Comparison of ENCODE assay signal across 8 cellular contexts in the genomic region with DNA sequence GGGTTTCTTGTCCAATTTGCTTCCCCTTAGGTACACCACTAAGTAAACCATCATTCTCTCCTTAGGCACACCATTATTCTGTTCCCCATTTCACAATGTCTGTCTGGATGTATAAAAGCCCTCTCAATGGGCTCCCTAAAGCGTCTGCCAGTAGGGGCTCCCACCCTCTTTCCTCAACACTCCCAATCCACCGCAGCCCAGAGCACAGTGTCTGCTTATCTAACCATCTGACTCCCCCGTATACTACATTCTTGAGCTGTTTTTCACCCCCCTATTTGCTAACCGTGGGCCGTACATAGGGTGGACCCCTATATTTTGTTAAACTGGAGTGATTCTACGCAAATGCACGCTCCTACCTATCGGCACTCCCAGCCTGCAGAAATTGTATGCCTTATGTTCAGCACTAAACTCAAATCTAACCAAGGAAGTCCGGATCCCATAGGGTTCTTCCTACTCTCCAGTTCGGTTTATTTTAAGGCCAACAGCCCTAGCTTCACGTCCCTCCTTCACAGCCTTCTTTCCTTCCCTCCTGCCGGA. TPM values are rescaled to one million over a fixed set of nuclear protein-coding genes. Genes with fewer than 3 reads are reported as not detected.
DNase-seq lines count a peak whose midpoint lies in the region; ATAC-seq and TF ChIP-seq lines count a peak whose summit lies in the region.

No MANE protein-coding gene starts in this region.

- peaks cover 5% of the 10 kb centered on the region for H3K27me3 ChIP-seq in DOHH2 (ENCODE audit: control insufficient read depth, low read length)

- no peaks in the 10 kb centered on the region; the same call in 1 of the 2 replicates for H4K20me1 ChIP-seq in DOHH2 (ENCODE audit: control insufficient read depth, insufficient read depth, low read depth, low read length)

- H3K27me3 Mint-ChIP-seq in naive B cell, result peaks cover 0 to 4% (median 0%) of the 10 kb centered on the region in 3 donors

- peak overlapping the region; percentile 83 for H3K4me3 ChIP-seq in DOHH2 (ENCODE audit: low read length)
- peak overlapping the region; percentile 82 for H3K4me3 ChIP-seq in Jurkat, Clone E6-1 (ENCODE audit: low read length)

- H3K4me3 Mint-ChIP-seq in naive B cell, result peak overlapping the region; percentile 94 to 98 (median 96)

- H3K79me2 ChIP-seq in DOHH2 (ENCODE audit: control insufficient read depth, low read length), result peaks cover 39% of the 10 kb centered on the region

- peaks cover 23% of the 10 kb centered on the region for H3K4me1 ChIP-seq in DOHH2 (ENCODE audit: control insufficient read depth, low read length)

- H3K9me3 ChIP-seq in DOHH2 (ENCODE audit: control insufficient read depth, insufficient read depth, low read length), result no peaks in the 10 kb centered on the region

- ATAC-seq in GM19455 (IDR thresholded peaks at IDR 0.05; ENCODE audit: unreplicated experiment) (peak; percentile 16), naive B cell (ENCODE audit: low read depth in 2 of 2) (peak; percentile 20 to 22), HG03457 (IDR thresholded peaks at IDR 0.05; ENCODE audit: unreplicated experiment) (no peak)

- H3K9me3 Mint-ChIP-seq in naive B cell, result no peaks in the 10 kb centered on the region

- peaks cover 35% of the 10 kb centered on the region for H3K36me3 ChIP-seq in DOHH2 (ENCODE audit: control insufficient read depth, low read length)

- no peaks in the 10 kb centered on the region for H3K9me2 ChIP-seq in DOHH2 (replicated peaks; ENCODE audit: control insufficient read depth, low read length)

- H3F3A ChIP-seq in DOHH2 (ENCODE audit: control insufficient read depth, insufficient read depth), result no peaks in the 10 kb centered on the region

- DNase-seq in Jurkat, Clone E6-1 (ENCODE audit: low read depth, low spot score), result peak; percentile 51
- DNase-seq in SKM-1 (lab: John Stamatoyannopoulos, UW; ENCODE audit: unreplicated experiment) (peak; percentile 48), epidermal melanocyte (ENCODE audit: insufficient read length, low spot score) (peak; percentile 30), naive B cell (no peak), COLO829 (ENCODE audit: low spot score) (no peak)

- H3K4me1 Mint-ChIP-seq in naive B cell, result peaks cover 31 to 37% (median 33%) of the 10 kb centered on the region in 3 donors

- H3K27ac ChIP-seq in DOHH2 (ENCODE audit: low read depth, low read length), result peak overlapping the region; percentile 37

- no peaks in the 10 kb centered on the region for H3K36me3 Mint-ChIP-seq in naive B cell

- peak overlapping the region; percentile 95 to 99 (median 98) for H3K27ac Mint-ChIP-seq in naive B cell

- peak overlapping the region; percentile 84 for H3K4me2 ChIP-seq in DOHH2 (ENCODE audit: low read length)

- peak; percentile 27 for TF ChIP-seq CTCF in DOHH2 (IDR thresholded peaks at IDR 0.05; ENCODE audit: low read depth, low read length, poor library complexity, severe bottlenecking)

RNA-seq across cellular contexts. Expression of gene PSMD3, which starts 0.7 kb away (rescaled TPM):
- polyA plus RNA-seq in Jurkat, Clone E6-1 (2012; ENCODE audit: insufficient read depth, insufficient read length), result 227 TPM
- 10 to 100 TPM; 48.1 to 62.4 (median 52.3) TPM for polyA plus RNA-seq in naive B cell (ENCODE audit: low read depth in 6 of 6)

RNA-seq across cellular contexts. Expression of gene GSDMA, which starts 17.1 kb away (rescaled TPM):
- polyA plus RNA-seq in Jurkat, Clone E6-1 (2012; ENCODE audit: insufficient read depth, insufficient read length), result not detected
- polyA plus RNA-seq in naive B cell (ENCODE audit: low read depth in 6 of 6), result under 1 TPM in 2 of 6 donors, not detected in 4; 0.19 to 0.21 TPM

RNA-seq across cellular contexts. Expression of gene CSF3, which starts 35.3 kb away (rescaled TPM):
- not detected for polyA plus RNA-seq in Jurkat, Clone E6-1 (2012; ENCODE audit: insufficient read depth, insufficient read length)
- not detected for polyA plus RNA-seq in naive B cell (ENCODE audit: low read depth in 6 of 6)

RNA-seq across cellular contexts. Expression of gene LRRC3C, which starts 52.4 kb away (rescaled TPM):
- not detected for polyA plus RNA-seq in Jurkat, Clone E6-1 (2012; ENCODE audit: insufficient read depth, insufficient read length)
- not detected for polyA plus RNA-seq in naive B cell (ENCODE audit: low read depth in 6 of 6)

RNA-seq across cellular contexts. Expression of gene ORMDL3, which starts 52.5 kb away (rescaled TPM):
- 88.5 TPM for polyA plus RNA-seq in Jurkat, Clone E6-1 (2012; ENCODE audit: insufficient read depth, insufficient read length)
- 100 to 1,000 TPM in 3 of 6 donors, 10 to 100 TPM in 3; 71.8 to 181 (median 95.9) TPM for polyA plus RNA-seq in naive B cell (ENCODE audit: low read depth in 6 of 6)

Comparison
In these comparisons a context has a peak if more than half of its experiments do, and no peak if none do; other contexts are left out.
1. DNase-seq: peak in Jurkat, Clone E6-1 (single experiment), SKM-1 (single experiment) and epidermal melanocyte (single experiment); none in naive B cell (single experiment) and COLO829 (single experiment).